ENCODE assay signal across 21 cellular contexts in genomic region chr3:41424543-41425300, GRCh38.
DNase-seq lines count a peak whose midpoint lies in the region; ATAC-seq, FAIRE-seq and TF ChIP-seq lines count a peak whose summit lies in the region.
"Had no signal": no experiment of that assay in that cellular context is flagged by ENCODE, and none has a peak within 500 bp of the region (broad histone marks: within the 10 kb centered on the region; RNA-seq: fewer than 3 reads in every experiment).

No MANE protein-coding gene starts in this region.

- H3K4me1 Mint-ChIP-seq in activated naive CD4-positive, alpha-beta T cell treated with anti-CD3 and anti-CD28 coated beads, Interleukin-2, amount 10 ng/mL, durations not matched to agents 7 days and 5 days = peaks cover 10% of the 10 kb centered on the region
- H3K4me1 Mint-ChIP-seq in Caco-2 (ENCODE audit: low read depth, unreplicated experiment) = peaks cover 10% of the 10 kb centered on the region
- H3K4me1 Mint-ChIP-seq in stimulated activated naive B cell treated with anti-CD40 and anti-IgM and Interleukin-4, amounts not matched to agents 10 μg/mL and 1 μg/mL and 100 μg/mL, for 72 hours = peaks cover 0 to 3% of the 10 kb centered on the region in 2 donors

- no peaks in the 10 kb centered on the region for H3K9me3 ChIP-seq in trophoblast cell (ENCODE audit: insufficient read depth, low read depth, low read length)
- no peaks in the 10 kb centered on the region for H3K9me3 ChIP-seq in Caco-2
- H3K9me3 ChIP-seq: A549, MG63 had no signal

- H3K36me3 ChIP-seq in bronchial epithelial cell (ENCODE audit: control insufficient read depth, insufficient read depth, low read length) (no peaks in the 10 kb centered on the region), trophoblast cell (ENCODE audit: control insufficient read depth in 1 of 2, insufficient read depth in 2 of 2, low read length in 2 of 2) (no peaks in the 10 kb centered on the region), Caco-2 (ENCODE audit: control insufficient read depth, insufficient read depth, low read length) (no peaks in the 10 kb centered on the region)
- H3K36me3 ChIP-seq: MG63 had no signal

- no peak for FAIRE-seq in bronchial epithelial cell (lab: Jason Lieb, UNC)
- FAIRE-seq: A549, GM19239 had no signal

- peak overlapping the region; percentile 8 for H2BK12ac ChIP-seq in trophoblast cell (ENCODE audit: low read length)

- DNase-seq in activated naive CD4-positive, alpha-beta T cell treated with anti-CD3 and anti-CD28 coated beads, Interleukin-2, amount 10 ng/mL, durations not matched to agents 7 days and 5 days = peak; percentile 22
- no peak for DNase-seq in activated naive CD4-positive, alpha-beta T cell treated with Interleukin-2 at 50 U/mL for 16 hours
- DNase-seq in MV-4-11 (lab: John Stamatoyannopoulos, UW) = peak; percentile 12
- peak; percentile 4 for DNase-seq in bronchial epithelial cell (ENCODE audit: low read depth)
- DNase-seq in trophoblast cell = no peak
- DNase-seq in Caco-2 = no peak
- DNase-seq in stimulated activated naive B cell treated with anti-CD40 and anti-IgM and Interleukin-4, amounts not matched to agents 10 μg/mL and 1 μg/mL and 100 μg/mL, for 72 hours = no peak
- no peak for DNase-seq in occipital lobe (lab: John Stamatoyannopoulos, UW)
- DNase-seq: Calu3, DMS53, Karpas-422, MG63, NCI-H1105, NCI-H1694 treated with DMSO at 0.1 percent for 48 hours, NCI-H2107, NCI-H2227 treated with DMSO at 0.1 percent for 48 hours, NCI-H524 treated with DMSO at 0.1 percent for 48 hours had no signal

- ATAC-seq in stimulated activated naive B cell treated with anti-CD40 and anti-IgM and Interleukin-4, amounts not matched to agents 10 μg/mL and 1 μg/mL and 100 μg/mL, for 72 hours (replicated peaks) = no peak
- ATAC-seq: A549, Panc1 had no signal

- no peak overlapping the region for H3K27ac Mint-ChIP-seq in activated naive CD4-positive, alpha-beta T cell treated with anti-CD3 and anti-CD28 coated beads, Interleukin-2, amount 10 ng/mL, durations not matched to agents 7 days and 5 days
- H3K27ac Mint-ChIP-seq in Caco-2 (ENCODE audit: unreplicated experiment) = no peak overlapping the region
- no peak overlapping the region for H3K27ac Mint-ChIP-seq in stimulated activated naive B cell treated with anti-CD40 and anti-IgM and Interleukin-4, amounts not matched to agents 10 μg/mL and 1 μg/mL and 100 μg/mL, for 72 hours

- H2AFZ ChIP-seq in trophoblast cell (ENCODE audit: insufficient read depth, low read length, poor library complexity) = no peak overlapping the region

- H2BK5ac ChIP-seq in trophoblast cell (ENCODE audit: low read depth, low read length, poor library complexity) = no peak overlapping the region

- H3K4me3 ChIP-seq in bronchial epithelial cell (ENCODE audit: low read depth, low read length) (no peak overlapping the region), trophoblast cell (ENCODE audit: low read depth, low read length) (no peak overlapping the region), Caco-2 (ENCODE audit: low read depth, low read length) (no peak overlapping the region)
- H3K4me3 ChIP-seq: A549, MG63 had no signal

- H3K4ac ChIP-seq in trophoblast cell (ENCODE audit: low read depth, low read length) = no peak overlapping the region

- H3K23ac ChIP-seq in trophoblast cell (ENCODE audit: low read length) = no peak overlapping the region

- no peaks in the 10 kb centered on the region for H3K79me2 ChIP-seq in trophoblast cell (ENCODE audit: control insufficient read depth, insufficient read depth, low read length, poor library complexity)

- intact Hi-C loops in Caco-2 (cut with micrococcal nuclease; ENCODE audit: unreplicated experiment) = no loop called here

- CTCF ChIA-PET in activated naive CD4-positive, alpha-beta T cell treated with anti-CD3 and anti-CD28 coated beads, Interleukin-2, amount 10 ng/mL, durations not matched to agents 7 days and 5 days (lab: Charles Lee) = no interaction called here
- CTCF ChIA-PET in Caco-2 (lab: Charles Lee) = no interaction called here

- H3K9ac ChIP-seq in trophoblast cell (ENCODE audit: low read length) = no peak overlapping the region

- H4K8ac ChIP-seq in trophoblast cell (ENCODE audit: low read depth, low read length) = no peak overlapping the region

- H3K4me2 ChIP-seq in trophoblast cell (ENCODE audit: low read length) = no peak overlapping the region
- H3K4me2 ChIP-seq: A549 had no signal

- H2AK5ac ChIP-seq in trophoblast cell (ENCODE audit: low read length) = no peak overlapping the region

- H3K18ac ChIP-seq in trophoblast cell (ENCODE audit: low read length) = peak overlapping the region; percentile 25

- no peak overlapping the region for H2BK120ac ChIP-seq in trophoblast cell (ENCODE audit: insufficient read depth, low read length, poor library complexity)

- H3K14ac ChIP-seq in trophoblast cell (ENCODE audit: low read length) = no peak overlapping the region

- peaks cover 17% of the 10 kb centered on the region for H3K27me3 Mint-ChIP-seq in activated naive CD4-positive, alpha-beta T cell treated with anti-CD3 and anti-CD28 coated beads, Interleukin-2, amount 10 ng/mL, durations not matched to agents 7 days and 5 days
- no peaks in the 10 kb centered on the region for H3K27me3 Mint-ChIP-seq in Caco-2 (ENCODE audit: insufficient read depth, unreplicated experiment)
- H3K27me3 Mint-ChIP-seq in stimulated activated naive B cell treated with anti-CD40 and anti-IgM and Interleukin-4, amounts not matched to agents 10 μg/mL and 1 μg/mL and 100 μg/mL, for 72 hours = no peaks in the 10 kb centered on the region

- H3K79me1 ChIP-seq in trophoblast cell (ENCODE audit: low read length) = peaks cover 5% of the 10 kb centered on the region

- H3K9me3 Mint-ChIP-seq in activated naive CD4-positive, alpha-beta T cell treated with anti-CD3 and anti-CD28 coated beads, Interleukin-2, amount 10 ng/mL, durations not matched to agents 7 days and 5 days = peaks cover 9% of the 10 kb centered on the region
- no peaks in the 10 kb centered on the region for H3K9me3 Mint-ChIP-seq in Caco-2 (ENCODE audit: unreplicated experiment)
- H3K9me3 Mint-ChIP-seq in stimulated activated naive B cell treated with anti-CD40 and anti-IgM and Interleukin-4, amounts not matched to agents 10 μg/mL and 1 μg/mL and 100 μg/mL, for 72 hours = peaks cover 16% of the 10 kb centered on the region in 2 donors

- WGBS in trophoblast cell (ENCODE audit: extremely low coverage, insufficient coverage, insufficient read length) = no CpG with 5 or more reads among the region's 4 CpGs

- H3K4me1 ChIP-seq in trophoblast cell (ENCODE audit: control insufficient read depth in 1 of 2, insufficient read depth in 2 of 2, low read length in 2 of 2) (peaks cover 0 to 9% of the 10 kb centered on the region in 2 experiments), Caco-2 (no peaks in the 10 kb centered on the region)

- H3K36me3 Mint-ChIP-seq in activated naive CD4-positive, alpha-beta T cell treated with anti-CD3 and anti-CD28 coated beads, Interleukin-2, amount 10 ng/mL, durations not matched to agents 7 days and 5 days = no peaks in the 10 kb centered on the region
- no peaks in the 10 kb centered on the region for H3K36me3 Mint-ChIP-seq in Caco-2 (ENCODE audit: insufficient read depth, unreplicated experiment)
- peaks cover 9 to 12% of the 10 kb centered on the region in 2 donors for H3K36me3 Mint-ChIP-seq in stimulated activated naive B cell treated with anti-CD40 and anti-IgM and Interleukin-4, amounts not matched to agents 10 μg/mL and 1 μg/mL and 100 μg/mL, for 72 hours

- no peak overlapping the region for H3K27ac ChIP-seq in trophoblast cell (ENCODE audit: low read depth, low read length)
- H3K27ac ChIP-seq: A549, C4-2B had no signal

- no peak overlapping the region for H4K12ac ChIP-seq in trophoblast cell (ENCODE audit: low read depth, low read length)

- TF ChIP-seq CTCF in bronchial epithelial cell (IDR thresholded peaks at IDR 0.05; ENCODE audit: insufficient read depth, low read length, severe bottlenecking) (no peak), Caco-2 (IDR thresholded peaks at IDR 0.05; ENCODE audit: insufficient read depth in 1 of 2, low read depth in 1 of 2, low read length in 1 of 2, severe bottlenecking in 1 of 2, unreplicated experiment in 1 of 2) (no peak)

- POLR2A ChIA-PET in Caco-2 (lab: Charles Lee) = no interaction called here

- no peak overlapping the region for H4K91ac ChIP-seq in trophoblast cell (ENCODE audit: low read depth, low read length)

- H3K27me3 ChIP-seq in bronchial epithelial cell (ENCODE audit: control insufficient read depth, insufficient read depth, low read length) = no peaks in the 10 kb centered on the region
- no peaks in the 10 kb centered on the region for H3K27me3 ChIP-seq in trophoblast cell (ENCODE audit: insufficient read depth, low read length)
- no peaks in the 10 kb centered on the region for H3K27me3 ChIP-seq in Caco-2 (replicated peaks; ENCODE audit: control insufficient read depth, insufficient read depth, low read length)
- H3K27me3 ChIP-seq: MG63 had no signal

- no TSS peak for BruUV-seq in Caco-2 (replicated peaks; lab: Mats Ljungman, UMichigan)

- no peak overlapping the region for H3K4me3 Mint-ChIP-seq in activated naive CD4-positive, alpha-beta T cell treated with anti-CD3 and anti-CD28 coated beads, Interleukin-2, amount 10 ng/mL, durations not matched to agents 7 days and 5 days
- H3K4me3 Mint-ChIP-seq in Caco-2 (ENCODE audit: unreplicated experiment) = no peak overlapping the region
- H3K4me3 Mint-ChIP-seq in stimulated activated naive B cell treated with anti-CD40 and anti-IgM and Interleukin-4, amounts not matched to agents 10 μg/mL and 1 μg/mL and 100 μg/mL, for 72 hours = no peak overlapping the region

Comparison
In these comparisons a context has a peak if more than half of its experiments do, and no peak if none do; other contexts are left out.
1. DNase-seq: peak in activated naive CD4-positive, alpha-beta T cell treated with anti-CD3 and anti-CD28 coated beads, Interleukin-2, amount 10 ng/mL, durations not matched to agents 7 days and 5 days (single experiment), MV-4-11 (single experiment) and bronchial epithelial cell (single experiment); none in activated naive CD4-positive, alpha-beta T cell treated with Interleukin-2 at 50 U/mL for 16 hours (single experiment), trophoblast cell (0 of 2), Caco-2 (0 of 2), stimulated activated naive B cell treated with anti-CD40 and anti-IgM and Interleukin-4, amounts not matched to agents 10 μg/mL and 1 μg/mL and 100 μg/mL, for 72 hours (single experiment) and occipital lobe (single experiment).